20 cellular contexts compared by ENCODE assay signal in genomic region chr4:24287096-24287495, GRCh38.
"Had no signal": no experiment of that assay in that cellular context is flagged by ENCODE, and none has a peak within 500 bp of the region (broad histone marks: within the 10 kb centered on the region; RNA-seq: fewer than 3 reads in every experiment).

No MANE protein-coding gene starts in this region.

- H3K27me3 ChIP-seq: dorsolateral prefrontal cortex, esophagus muscularis mucosa, gastroesophageal sphincter, heart right ventricle, left lung had no signal

- DNase-seq: dermis blood vessel endothelial cell; dorsolateral prefrontal cortex; effector CD4-positive, alpha-beta T cell; effector memory CD4-positive, alpha-beta T cell; foreskin keratinocyte; glutamatergic neuron; head of caudate nucleus; heart right ventricle; hippocampal formation; kidney glomerular epithelial cell; left cardiac atrium; left lung; left ventricle myocardium superior; lower lobe of right lung; mesenchymal stem cell; mucosa of descending colon; naive B cell had no signal

- H3K36me3 ChIP-seq: esophagus muscularis mucosa, gastroesophageal sphincter, heart right ventricle, left lung, lower lobe of right lung had no signal

- H3K4me3 ChIP-seq: coronary artery, dorsolateral prefrontal cortex, esophagus muscularis mucosa, gastroesophageal sphincter, heart right ventricle, left lung, lower lobe of right lung, mucosa of descending colon had no signal
